Comparison of ENCODE assay signal across 21 cellular contexts in genomic region chr11:73870261-73870660, GRCh38. TPM values are rescaled to one million over a fixed set of nuclear protein-coding genes. Genes with fewer than 3 reads are reported as not detected.
DNase-seq lines count a peak whose midpoint lies in the region; ATAC-seq and TF ChIP-seq lines count a peak whose summit lies in the region.
"Had no signal": no experiment of that assay in that cellular context is flagged by ENCODE, and none has a peak within 500 bp of the region (broad histone marks: within the 10 kb centered on the region; RNA-seq: fewer than 3 reads in every experiment).

No MANE protein-coding gene starts in this region.

- no peaks in the 10 kb centered on the region for H3K27me3 Mint-ChIP-seq in activated naive CD4-positive, alpha-beta T cell treated with anti-CD3 and anti-CD28 coated beads for 36 hours (ENCODE audit: low read depth)
- no peaks in the 10 kb centered on the region for H3K27me3 Mint-ChIP-seq in CD8-positive, alpha-beta T cell (ENCODE audit: low read depth)
- H3K27me3 Mint-ChIP-seq in WTC11 (ENCODE audit: low read depth) = no peaks in the 10 kb centered on the region
- H3K27me3 Mint-ChIP-seq in nephron (ENCODE audit: low read depth) = no peaks in the 10 kb centered on the region
- no peaks in the 10 kb centered on the region for H3K27me3 Mint-ChIP-seq in stimulated activated memory B cell treated with anti-CD40 and anti-IgM and Interleukin-4, amounts not matched to agents 10 μg/mL and 1 μg/mL and 100 μg/mL, for 72 hours

- POLR2A ChIA-PET in CD8-positive, alpha-beta T cell (lab: Charles Lee) = no interaction called here
- POLR2A ChIA-PET in WTC11 (lab: Charles Lee) = no interaction called here

- no peak for DNase-seq in activated naive CD4-positive, alpha-beta T cell treated with anti-CD3 and anti-CD28 coated beads for 36 hours
- DNase-seq in activated naive CD4-positive, alpha-beta T cell (lab: John Stamatoyannopoulos, UW) = no peak
- no peak for DNase-seq in CD8-positive, alpha-beta T cell
- no peak for DNase-seq in WTC11 (ENCODE audit: low spot score)
- no peak for DNase-seq in NCI-H524 (lab: John Stamatoyannopoulos, UW)
- no peak for DNase-seq in Ammon's horn (ENCODE audit: low spot score)
- DNase-seq: BE2C, COR-L47, DMS 273 treated with DMSO at 0.1 percent for 48 hours, DND-41, IMR-90, NCI-H1105, NCI-H345, NCI-H526, OCI-M1, RPMI8226, SHP77, SW 1271 had no signal

- H3K4me3 ChIP-seq in CD8-positive, alpha-beta T cell (ENCODE audit: low read depth, low read length) = no peak overlapping the region
- H3K4me3 ChIP-seq: HAP-1 had no signal

- H3K27ac Mint-ChIP-seq in activated naive CD4-positive, alpha-beta T cell treated with anti-CD3 and anti-CD28 coated beads for 36 hours = peak overlapping the region; percentile 8
- H3K27ac Mint-ChIP-seq in CD8-positive, alpha-beta T cell = peak overlapping the region; percentile 23
- no peak overlapping the region for H3K27ac Mint-ChIP-seq in WTC11
- peak overlapping the region; percentile 4 to 80 (median 40) for H3K27ac Mint-ChIP-seq in nephron
- H3K27ac Mint-ChIP-seq in stimulated activated memory B cell treated with anti-CD40 and anti-IgM and Interleukin-4, amounts not matched to agents 10 μg/mL and 1 μg/mL and 100 μg/mL, for 72 hours = no peak overlapping the region

- peaks cover 22% of the 10 kb centered on the region for H3K4me1 Mint-ChIP-seq in activated naive CD4-positive, alpha-beta T cell treated with anti-CD3 and anti-CD28 coated beads for 36 hours (ENCODE audit: low read depth)
- peaks cover 14% of the 10 kb centered on the region for H3K4me1 Mint-ChIP-seq in CD8-positive, alpha-beta T cell (ENCODE audit: low read depth)
- H3K4me1 Mint-ChIP-seq in WTC11 = peaks cover 12% of the 10 kb centered on the region
- peaks cover 32% of the 10 kb centered on the region for H3K4me1 Mint-ChIP-seq in nephron
- H3K4me1 Mint-ChIP-seq in stimulated activated memory B cell treated with anti-CD40 and anti-IgM and Interleukin-4, amounts not matched to agents 10 μg/mL and 1 μg/mL and 100 μg/mL, for 72 hours = peaks cover 15% of the 10 kb centered on the region

- H3K9me3 Mint-ChIP-seq in activated naive CD4-positive, alpha-beta T cell treated with anti-CD3 and anti-CD28 coated beads for 36 hours = no peaks in the 10 kb centered on the region
- no peaks in the 10 kb centered on the region for H3K9me3 Mint-ChIP-seq in CD8-positive, alpha-beta T cell
- no peaks in the 10 kb centered on the region for H3K9me3 Mint-ChIP-seq in WTC11
- H3K9me3 Mint-ChIP-seq in nephron = no peaks in the 10 kb centered on the region
- no peaks in the 10 kb centered on the region for H3K9me3 Mint-ChIP-seq in stimulated activated memory B cell treated with anti-CD40 and anti-IgM and Interleukin-4, amounts not matched to agents 10 μg/mL and 1 μg/mL and 100 μg/mL, for 72 hours

- H3K27ac ChIP-seq in CD8-positive, alpha-beta T cell (ENCODE audit: low read depth, low read length) = no peak overlapping the region

- H3K36me3 Mint-ChIP-seq in activated naive CD4-positive, alpha-beta T cell treated with anti-CD3 and anti-CD28 coated beads for 36 hours (ENCODE audit: low read depth) = peaks cover 29% of the 10 kb centered on the region
- peaks cover 52% of the 10 kb centered on the region for H3K36me3 Mint-ChIP-seq in CD8-positive, alpha-beta T cell
- H3K36me3 Mint-ChIP-seq in WTC11 = peaks cover 26% of the 10 kb centered on the region
- peaks cover 35% of the 10 kb centered on the region for H3K36me3 Mint-ChIP-seq in nephron (ENCODE audit: low read depth)
- H3K36me3 Mint-ChIP-seq in stimulated activated memory B cell treated with anti-CD40 and anti-IgM and Interleukin-4, amounts not matched to agents 10 μg/mL and 1 μg/mL and 100 μg/mL, for 72 hours = peaks cover 22% of the 10 kb centered on the region

- no peak for ATAC-seq in CD8-positive, alpha-beta T cell
- ATAC-seq in WTC11 = peak; percentile 37; the same call in 1 of the 2 replicates
- ATAC-seq in stimulated activated memory B cell treated with anti-CD40 and anti-IgM and Interleukin-4, amounts not matched to agents 10 μg/mL and 1 μg/mL and 100 μg/mL, for 72 hours = no peak

- H3K36me3 ChIP-seq in CD8-positive, alpha-beta T cell (ENCODE audit: insufficient read depth, low read length) = peaks cover 7% of the 10 kb centered on the region

- peaks cover 6% of the 10 kb centered on the region for H3K4me1 ChIP-seq in CD8-positive, alpha-beta T cell (ENCODE audit: insufficient read depth, low read length)

- no peak overlapping the region for H3K4me3 Mint-ChIP-seq in activated naive CD4-positive, alpha-beta T cell treated with anti-CD3 and anti-CD28 coated beads for 36 hours
- H3K4me3 Mint-ChIP-seq in CD8-positive, alpha-beta T cell = no peak overlapping the region
- H3K4me3 Mint-ChIP-seq in WTC11 (no peak overlapping the region), nephron (no peak overlapping the region)
- H3K4me3 Mint-ChIP-seq in stimulated activated memory B cell treated with anti-CD40 and anti-IgM and Interleukin-4, amounts not matched to agents 10 μg/mL and 1 μg/mL and 100 μg/mL, for 72 hours = no peak overlapping the region

- H3K9me3 ChIP-seq in CD8-positive, alpha-beta T cell (ENCODE audit: low read length) = no peaks in the 10 kb centered on the region
- H3K9me3 ChIP-seq: BE2C, HAP-1 had no signal

- TF ChIP-seq CTCF in CD8-positive, alpha-beta T cell (IDR thresholded peaks at IDR 0.05) = no peak
- TF ChIP-seq CTCF in WTC11 (IDR thresholded peaks at IDR 0.05) (no peak), nephron (IDR thresholded peaks at IDR 0.05; ENCODE audit: unreplicated experiment in 3 of 3) (no peak)

- CTCF ChIA-PET in activated naive CD4-positive, alpha-beta T cell treated with anti-CD3 and anti-CD28 coated beads for 36 hours (lab: Charles Lee) = no interaction called here
- CTCF ChIA-PET in CD8-positive, alpha-beta T cell (lab: Charles Lee) = no interaction called here
- CTCF ChIA-PET in WTC11 (lab: Charles Lee) = interaction anchor here (2.4 kb wide), 1 partner anchor 61 kb away, joined by 10 read pairs; no protein-coding TSS in a partner anchor

- no peaks in the 10 kb centered on the region for H3K27me3 ChIP-seq in CD8-positive, alpha-beta T cell (ENCODE audit: insufficient read depth, low read length)
- H3K27me3 ChIP-seq: BE2C had no signal

- intact Hi-C loops in activated naive CD4-positive, alpha-beta T cell treated with anti-CD3 and anti-CD28 coated beads for 36 hours (cut with micrococcal nuclease) = no loop called here
- intact Hi-C loops in CD8-positive, alpha-beta T cell (cut with DNase I, micrococcal nuclease) = loop anchor here in 1 of 2 experiments (10.0 kb wide), 2 partner anchors 1055 to 1945 kb away; partner anchors contain the start of genes ATG16L2, RNF121 and XNDC1N

TF ChIP-seq in WTC11, 78 proteins besides CTCF, POLR2A, EP300 and RAD21 (continues in another document):
- TF ChIP-seq MAX (CRISPR knock-in tag; IDR thresholded peaks at IDR 0.05) (no peak), PREB (CRISPR knock-in tag; IDR thresholded peaks at IDR 0.05; ENCODE audit: borderline replicate concordance) (no peak), CREM (CRISPR knock-in tag; IDR thresholded peaks at IDR 0.05) (no peak), OVOL2 (CRISPR knock-in tag; IDR thresholded peaks at IDR 0.05; ENCODE audit: borderline replicate concordance) (no peak), TCF7 (CRISPR knock-in tag; IDR thresholded peaks at IDR 0.05; ENCODE audit: low read depth) (no peak), SMAD4 (CRISPR knock-in tag; IDR thresholded peaks at IDR 0.05) (no peak), SMAD3 (CRISPR knock-in tag; IDR thresholded peaks at IDR 0.05; ENCODE audit: borderline replicate concordance) (no peak), ZBTB43 (CRISPR knock-in tag; IDR thresholded peaks at IDR 0.05) (no peak), ZNF263 (CRISPR knock-in tag; IDR thresholded peaks at IDR 0.05; ENCODE audit: low read depth) (no peak), RORB (CRISPR knock-in tag; IDR thresholded peaks at IDR 0.05) (no peak), ATF2 (CRISPR knock-in tag; IDR thresholded peaks at IDR 0.05; ENCODE audit: borderline replicate concordance, low read depth) (no peak)

RNA-seq across cellular contexts. Expression of gene COA4, which starts 6.4 kb away (rescaled TPM):
- 10 to 100 TPM; 87.8 to 94.2 TPM for total RNA-seq in activated naive CD4-positive, alpha-beta T cell treated with anti-CD3 and anti-CD28 coated beads for 36 hours
- total RNA-seq in CD8-positive, alpha-beta T cell = 10 to 100 TPM; 22.0 to 25.1 TPM
- 105 to 114 TPM (median 107 TPM) in 3 replicates for total RNA-seq in WTC11 (2021)

RNA-seq across cellular contexts. Expression of gene PAAF1, which starts 6.5 kb away (rescaled TPM):
- total RNA-seq in activated naive CD4-positive, alpha-beta T cell treated with anti-CD3 and anti-CD28 coated beads for 36 hours = 10 to 100 TPM; 29.7 to 30.4 TPM
- total RNA-seq in CD8-positive, alpha-beta T cell = 1 to 10 TPM; 6.2 to 6.4 TPM
- 27.7 to 35.0 TPM (median 33.5 TPM) in 3 replicates for total RNA-seq in WTC11 (2021)

Comparison
In these comparisons a context has a peak if more than half of its experiments do, and no peak if none do; other contexts are left out.
1. H3K27ac Mint-ChIP-seq: peak in activated naive CD4-positive, alpha-beta T cell treated with anti-CD3 and anti-CD28 coated beads for 36 hours (single experiment), CD8-positive, alpha-beta T cell (single experiment) and nephron (3 of 3); none in WTC11 (single experiment) and stimulated activated memory B cell treated with anti-CD40 and anti-IgM and Interleukin-4, amounts not matched to agents 10 μg/mL and 1 μg/mL and 100 μg/mL, for 72 hours (single experiment).